Comparison of ENCODE assay signal across 19 cellular contexts in the genomic region with DNA sequence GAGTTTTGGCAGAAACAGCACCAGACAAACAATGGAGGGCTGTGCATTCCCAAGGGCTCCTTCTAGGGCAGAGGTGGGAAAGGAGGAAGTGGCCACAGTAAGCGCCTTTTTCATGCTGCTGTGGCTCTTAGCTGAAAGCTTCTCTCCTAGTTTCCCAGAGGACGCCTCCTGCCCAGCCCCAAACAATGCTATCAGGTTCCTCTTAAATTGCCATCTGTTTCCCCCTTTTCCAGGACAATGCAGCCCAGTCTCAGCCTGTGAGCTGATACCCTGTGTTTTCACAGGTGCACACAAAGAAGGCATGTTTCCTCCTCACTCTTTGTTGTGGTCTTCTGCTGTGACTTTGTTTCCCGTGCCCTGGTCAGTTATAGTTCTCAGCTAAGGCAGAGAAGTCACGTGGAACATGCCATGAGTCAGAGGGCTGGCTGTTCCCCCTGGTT. TPM values are rescaled to one million over a fixed set of nuclear protein-coding genes. Genes with fewer than 3 reads are reported as not detected.
DNase-seq lines count a peak whose midpoint lies in the region; ATAC-seq and TF ChIP-seq lines count a peak whose summit lies in the region.
"Had no signal": no experiment of that assay in that cellular context is flagged by ENCODE, and none has a peak within 500 bp of the region (broad histone marks: within the 10 kb centered on the region; RNA-seq: fewer than 3 reads in every experiment).

No MANE protein-coding gene starts in this region.

- H3K36me3 Mint-ChIP-seq in nephron progenitor cell (ENCODE audit: low read depth): no peaks in the 10 kb centered on the region
- no peaks in the 10 kb centered on the region for H3K36me3 Mint-ChIP-seq in activated naive CD8-positive, alpha-beta T cell treated with anti-CD3 and anti-CD28 coated beads for 36 hours

- TF ChIP-seq CTCF in fibroblast of pulmonary artery (IDR thresholded peaks at IDR 0.05; ENCODE audit: low read length, missing control alignments) (no peak), nephron progenitor cell (IDR thresholded peaks at IDR 0.05) (no peak)

- intact Hi-C loops in Right ventricle myocardium superior (cut with DNase I) (no loop called here), cardiac septum (cut with DNase I) (no loop called here)

- DNase-seq in Right ventricle myocardium superior (no peak), cardiac septum (ENCODE audit: low spot score) (no peak), fibroblast of pulmonary artery (ENCODE audit: low read depth) (peak; percentile 13), nephron progenitor cell (no peak), nucleus accumbens (lab: John Stamatoyannopoulos, UW) (no peak)
- no peak for DNase-seq in activated naive CD8-positive, alpha-beta T cell treated with anti-CD3 and anti-CD28 coated beads for 36 hours
- DNase-seq: activated CD4-positive, alpha-beta memory T cell treated with anti-CD3 and anti-CD28 coated beads, Interleukin-2, amount 10 ng/mL, durations not matched to agents 7 days and 5 days; activated CD4-positive, CD25-positive, alpha-beta regulatory T cell; activated naive CD4-positive, alpha-beta T cell; activated T-cell treated with anti-CD3 and anti-CD28 coated beads for 4 hours; amygdala; GM23248; left colon; NCI-H2227 treated with DMSO at 0.1 percent for 48 hours had no signal

- H3K27ac Mint-ChIP-seq in nephron progenitor cell: peak overlapping the region; percentile 56
- H3K27ac Mint-ChIP-seq in activated naive CD8-positive, alpha-beta T cell treated with anti-CD3 and anti-CD28 coated beads for 36 hours: no peak overlapping the region
- H3K27ac Mint-ChIP-seq: activated CD4-positive, alpha-beta memory T cell treated with anti-CD3 and anti-CD28 coated beads, Interleukin-2, amount 10 ng/mL, durations not matched to agents 7 days and 5 days had no signal

- H3K27me3 Mint-ChIP-seq in nephron progenitor cell (ENCODE audit: low read depth, poor library complexity): peaks cover 2% of the 10 kb centered on the region
- H3K27me3 Mint-ChIP-seq in activated naive CD8-positive, alpha-beta T cell treated with anti-CD3 and anti-CD28 coated beads for 36 hours: peaks cover 12% of the 10 kb centered on the region

- H3K4me3 ChIP-seq in fibroblast of pulmonary artery (replicated peaks; ENCODE audit: low read depth, low read length): no peak overlapping the region
- H3K4me3 ChIP-seq: GM23248 had no signal

- no peaks in the 10 kb centered on the region for H3K9me3 Mint-ChIP-seq in nephron progenitor cell
- H3K9me3 Mint-ChIP-seq in activated naive CD8-positive, alpha-beta T cell treated with anti-CD3 and anti-CD28 coated beads for 36 hours: no peaks in the 10 kb centered on the region
- H3K9me3 Mint-ChIP-seq: central memory CD8-positive, alpha-beta T cell had no signal

- H3K4me3 Mint-ChIP-seq in nephron progenitor cell: no peak overlapping the region
- no peak overlapping the region for H3K4me3 Mint-ChIP-seq in activated naive CD8-positive, alpha-beta T cell treated with anti-CD3 and anti-CD28 coated beads for 36 hours
- H3K4me3 Mint-ChIP-seq: activated CD4-positive, alpha-beta memory T cell treated with anti-CD3 and anti-CD28 coated beads, Interleukin-2, amount 10 ng/mL, durations not matched to agents 7 days and 5 days; central memory CD8-positive, alpha-beta T cell had no signal

- peaks cover 9% of the 10 kb centered on the region for H3K4me1 Mint-ChIP-seq in nephron progenitor cell
- peaks cover 5% of the 10 kb centered on the region for H3K4me1 Mint-ChIP-seq in activated naive CD8-positive, alpha-beta T cell treated with anti-CD3 and anti-CD28 coated beads for 36 hours
- H3K4me1 Mint-ChIP-seq: central memory CD8-positive, alpha-beta T cell had no signal

- ATAC-seq in Right ventricle myocardium superior (ENCODE audit: poor library complexity) (peak; percentile 56), HG03175 (IDR thresholded peaks at IDR 0.05; ENCODE audit: unreplicated experiment) (no peak), GM18502 (IDR thresholded peaks at IDR 0.05; ENCODE audit: poor library complexity, unreplicated experiment) (no peak)
- ATAC-seq: left colon, Panc1, SK-N-SH treated with all-trans-retinoic acid at 6 μM for 48 hours had no signal

RNA-seq across cellular contexts. Expression of a gene that starts 5.4 kb away (rescaled TPM):
- total RNA-seq in Right ventricle myocardium superior (1.00 TPM), cardiac septum (1.9 TPM)
- under 1 TPM; 0.46 to 0.52 TPM for total RNA-seq in activated naive CD8-positive, alpha-beta T cell treated with anti-CD3 and anti-CD28 coated beads for 36 hours
- total RNA-seq: GM23248 had no signal
